ENCODE assay signal across 17 cellular contexts in genomic region chr9:131433302-131433854, GRCh38. TPM values are rescaled to one million over a fixed set of nuclear protein-coding genes. Genes with fewer than 3 reads are reported as not detected.
DNase-seq lines count a peak whose midpoint lies in the region; ATAC-seq and TF ChIP-seq lines count a peak whose summit lies in the region.
"Had no signal": no experiment of that assay in that cellular context is flagged by ENCODE, and none has a peak within 500 bp of the region (broad histone marks: within the 10 kb centered on the region; RNA-seq: fewer than 3 reads in every experiment).

No MANE protein-coding gene starts in this region.

- H3K36me3 ChIP-seq in HUES64 (ENCODE audit: insufficient read depth, low read length): peaks cover 81% of the 10 kb centered on the region
- peaks cover 75% of the 10 kb centered on the region for H3K36me3 ChIP-seq in endodermal cell (ENCODE audit: control insufficient read depth, insufficient read depth, low read length)
- H3K36me3 ChIP-seq in neuronal stem cell (replicated peaks in 1 of 2; ENCODE audit: control insufficient read depth in 2 of 2, insufficient read depth in 2 of 2, low read length in 2 of 2): peaks cover 44 to 96% of the 10 kb centered on the region in 2 donors

- H3K4me1 ChIP-seq in HUES64 (ENCODE audit: insufficient read depth, low read length) (peaks cover 65% of the 10 kb centered on the region), endodermal cell (ENCODE audit: control insufficient read depth, insufficient read depth, low read length) (no peaks in the 10 kb centered on the region), neuronal stem cell (ENCODE audit: control insufficient read depth in 2 of 2, insufficient read depth in 1 of 2, low read depth in 1 of 2, low read length in 2 of 2) (peaks cover 17 to 20% of the 10 kb centered on the region in 2 donors)

- H3K27me3 ChIP-seq in HUES64 (ENCODE audit: insufficient read depth, low read length): no peaks in the 10 kb centered on the region
- H3K27me3 ChIP-seq in endodermal cell (ENCODE audit: control insufficient read depth, insufficient read depth, low read length, poor library complexity, severe bottlenecking): no peaks in the 10 kb centered on the region
- no peaks in the 10 kb centered on the region for H3K27me3 ChIP-seq in neuronal stem cell (ENCODE audit: control insufficient read depth in 3 of 3, insufficient read depth in 3 of 3, low read depth in 1 of 3, low read length in 3 of 3)

- H3K27ac ChIP-seq in HUES64 (ENCODE audit: low read depth, low read length): peak overlapping the region; percentile 4; the same call in 1 of the 2 replicates
- H3K27ac ChIP-seq in endodermal cell (ENCODE audit: low read depth, low read length): peak overlapping the region; percentile 64
- peak overlapping the region; percentile 14 for H3K27ac ChIP-seq in neuronal stem cell (replicated peaks; ENCODE audit: low read length)
- H3K27ac ChIP-seq: SK-N-MC had no signal

- no peak overlapping the region for H2BK15ac ChIP-seq in neuronal stem cell (ENCODE audit: low read length)

- H3K4me2 ChIP-seq in neuronal stem cell (ENCODE audit: insufficient read depth, low read length, poor library complexity, severe bottlenecking): no peak overlapping the region

- no peak overlapping the region for H3K4ac ChIP-seq in neuronal stem cell (ENCODE audit: low read length)

- H2AK5ac ChIP-seq in neuronal stem cell (ENCODE audit: low read depth, low read length): no peak overlapping the region

- H4K91ac ChIP-seq in neuronal stem cell (ENCODE audit: low read depth, low read length, poor library complexity): no peak overlapping the region

- DNase-seq in AG10803 (ENCODE audit: low read depth): no peak
- no peak for DNase-seq in endodermal cell
- DNase-seq in neuronal stem cell (ENCODE audit: low spot score): no peak
- no peak for DNase-seq in GF-D8 (lab: John Stamatoyannopoulos, UW)
- no peak for DNase-seq in activated gamma-delta T cell (lab: John Stamatoyannopoulos, UW)
- DNase-seq in NOMO-1 (lab: John Stamatoyannopoulos, UW; ENCODE audit: unreplicated experiment in 2 of 2): no peak
- DNase-seq: activated CD4-positive, CD25-positive, alpha-beta regulatory T cell; activated T-cell treated with anti-CD3 and anti-CD28 coated beads, Interleukin-2, amount 50 U/mL, for 4 hours; DMS79 treated with DMSO at 0.1 percent for 48 hours; erythroblast; posterior cingulate gyrus; stimulated activated CD4-positive, alpha-beta T cell treated with anti-CD3 and anti-CD28 coated beads, Interleukin-4, amount 100 ng/mL, for 1 hour; stimulated activated naive CD4-positive, alpha-beta T cell treated with Interleukin-2 at 50 U/mL for 16 hours had no signal

- no peak overlapping the region for H3K23ac ChIP-seq in neuronal stem cell (ENCODE audit: low read depth, low read length, poor library complexity)

- H2AFZ ChIP-seq in neuronal stem cell (ENCODE audit: low read length): no peak overlapping the region

- TF ChIP-seq CTCF in AG10803 (conservative IDR thresholded peaks at IDR 0.05; ENCODE audit: low read length): 0 out of 2 replicates have a peak, but pooled peaks have one; percentile 5
- no peak for TF ChIP-seq CTCF in endodermal cell (conservative IDR thresholded peaks at IDR 0.05)

- H3K4me3 ChIP-seq in AG10803 (ENCODE audit: low read length) (no peak overlapping the region), HUES64 (ENCODE audit: low read length) (no peak overlapping the region), endodermal cell (ENCODE audit: low read length) (no peak overlapping the region), neuronal stem cell (ENCODE audit: low read length in 2 of 2) (no peak overlapping the region)
- H3K4me3 ChIP-seq: SK-N-MC had no signal

- no peak overlapping the region for H3K4me3 Mint-ChIP-seq in endodermal cell
- H3K4me3 Mint-ChIP-seq: activated T-cell treated with anti-CD3 and anti-CD28 coated beads, Interleukin-2, amount 50 U/mL, for 4 hours; B cell had no signal

- WGBS in HUES64: 89% methylated on average over 3 of the region's 3 CpGs
- WGBS in endodermal cell (ENCODE audit: insufficient coverage in 1 of 2, insufficient read length in 1 of 2), 2 experiments: 89 to 91% methylated on average over 3 of the region's 3 CpGs
- WGBS in neuronal stem cell (ENCODE audit: extremely low coverage in 2 of 2, insufficient read length in 2 of 2, insufficient replicate concordance in 1 of 2), 2 donors: no CpG with 5 or more reads among the region's 3 CpGs

- H3K9me3 Mint-ChIP-seq in endodermal cell: no peaks in the 10 kb centered on the region
- H3K9me3 Mint-ChIP-seq: activated T-cell treated with anti-CD3 and anti-CD28 coated beads, Interleukin-2, amount 50 U/mL, for 4 hours had no signal

- H3K79me1 ChIP-seq in neuronal stem cell (ENCODE audit: low read depth, low read length): peaks cover 7% of the 10 kb centered on the region

- H2BK120ac ChIP-seq in neuronal stem cell (ENCODE audit: low read depth, low read length): no peak overlapping the region

- H3K14ac ChIP-seq in neuronal stem cell (ENCODE audit: low read length): no peak overlapping the region

- peaks cover 41% of the 10 kb centered on the region for H3K4me1 Mint-ChIP-seq in endodermal cell

- no peak overlapping the region for H4K8ac ChIP-seq in neuronal stem cell (ENCODE audit: low read depth, low read length)

- H3K27me3 Mint-ChIP-seq in endodermal cell (ENCODE audit: insufficient read depth): no peaks in the 10 kb centered on the region
- H3K27me3 Mint-ChIP-seq: B cell had no signal

- no peak overlapping the region for H2BK5ac ChIP-seq in neuronal stem cell (ENCODE audit: low read length)

- peaks cover 61% of the 10 kb centered on the region for H3K36me3 Mint-ChIP-seq in endodermal cell (ENCODE audit: low read depth)

- H3K9ac ChIP-seq in HUES64 (ENCODE audit: low read depth, low read length): no peak overlapping the region
- H3K9ac ChIP-seq in endodermal cell (ENCODE audit: extremely low read depth, low read length, poor library complexity, severe bottlenecking): no peak overlapping the region
- peak overlapping the region; percentile 55 for H3K9ac ChIP-seq in neuronal stem cell (ENCODE audit: low read depth, low read length, poor library complexity)

- H3K18ac ChIP-seq in neuronal stem cell (ENCODE audit: low read length): no peak overlapping the region

- H3K27ac Mint-ChIP-seq in endodermal cell: peak overlapping the region; percentile 17
- H3K27ac Mint-ChIP-seq: B cell had no signal

- H3K9me3 ChIP-seq in HUES64 (ENCODE audit: insufficient read depth, low read depth, low read length) (no peaks in the 10 kb centered on the region), endodermal cell (ENCODE audit: control insufficient read depth, low read length) (no peaks in the 10 kb centered on the region), neuronal stem cell (replicated peaks in 1 of 2; ENCODE audit: control insufficient read depth in 2 of 2, insufficient read depth in 1 of 2, low read depth in 1 of 2, low read length in 2 of 2) (no peaks in the 10 kb centered on the region)

- H2BK12ac ChIP-seq in neuronal stem cell (ENCODE audit: low read length): no peak overlapping the region

- no peak for ATAC-seq in HG02623 (IDR thresholded peaks at IDR 0.05; ENCODE audit: unreplicated experiment)
- ATAC-seq: activated T-cell treated with anti-CD3 and anti-CD28 coated beads, Interleukin-2, amount 50 U/mL, for 4 hours had no signal

RNA-seq across cellular contexts. Expression of gene PRRC2B, which starts 39.5 kb away (rescaled TPM):
- polyA plus RNA-seq in HUES64 (2013, experiment 1 of 2): 85.6 TPM
- 111 TPM for polyA plus RNA-seq in HUES64 (2013, experiment 2 of 2)
- 100 to 1,000 TPM; 309 to 334 TPM for total RNA-seq in endodermal cell
- 182 TPM for polyA plus RNA-seq in endodermal cell (2013, experiment 1 of 2)
- 205 TPM for polyA plus RNA-seq in endodermal cell (2013, experiment 2 of 2)
- polyA plus RNA-seq in neuronal stem cell (2013, experiment 1 of 2): 108 TPM
- polyA plus RNA-seq in neuronal stem cell (2013, experiment 2 of 2): 114 TPM

Comparison
In these comparisons a context has a peak if more than half of its experiments do, and no peak if none do; other contexts are left out.
1. H3K27ac ChIP-seq: peak in every context shown above with its lines; median percentile 64 in endodermal cell; 14 in neuronal stem cell; 4 in HUES64.